ENCODE assay signal across 10 cellular contexts in the genomic region with DNA sequence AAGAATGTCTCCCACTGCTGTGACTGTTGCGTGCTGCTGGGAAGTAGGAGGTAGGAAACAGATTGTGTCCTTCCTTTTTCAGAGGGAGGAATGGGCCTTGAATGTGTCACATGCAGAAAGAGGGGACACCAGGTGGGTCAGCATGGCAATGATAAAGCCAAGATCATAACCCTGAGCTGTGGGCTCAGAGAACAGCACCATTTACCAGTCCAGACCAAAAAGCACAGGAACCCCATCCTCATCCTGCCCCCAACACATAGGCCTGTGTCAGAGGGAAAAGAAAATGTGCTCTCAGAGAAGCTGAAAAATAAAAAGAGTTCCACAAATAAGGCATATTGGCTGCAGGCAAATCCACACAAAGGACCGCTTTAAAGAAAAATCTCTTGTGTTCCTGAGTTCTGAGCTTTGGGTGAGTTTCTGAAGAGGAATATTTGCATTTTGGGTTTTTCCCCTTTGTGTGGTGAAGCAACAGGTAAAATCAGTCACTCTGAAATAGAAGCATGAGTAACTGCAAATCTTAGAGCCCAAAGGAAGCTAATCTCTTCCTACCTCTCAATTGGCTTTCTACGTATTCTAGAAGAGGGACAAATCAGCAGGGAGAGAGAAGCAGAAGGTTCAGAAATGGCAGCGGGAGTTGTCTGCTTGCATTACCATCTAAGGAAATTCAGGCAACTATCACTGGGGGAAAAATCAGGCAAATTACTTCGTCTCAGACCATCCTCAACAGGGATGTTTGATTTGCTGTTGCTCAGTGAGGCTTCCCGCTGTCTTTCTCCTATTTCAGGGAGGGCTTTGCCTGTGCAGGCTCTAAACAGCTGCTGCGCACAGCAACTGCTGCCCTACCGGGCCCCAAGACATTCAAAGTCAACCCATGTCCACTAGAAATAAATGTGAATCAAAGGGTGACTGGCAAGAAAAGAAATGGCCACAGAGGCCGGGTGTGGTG.
DNase-seq lines count a peak whose midpoint lies in the region; ATAC-seq and TF ChIP-seq lines count a peak whose summit lies in the region.
"Had no signal": no experiment of that assay in that cellular context is flagged by ENCODE, and none has a peak within 500 bp of the region (broad histone marks: within the 10 kb centered on the region; RNA-seq: fewer than 3 reads in every experiment).

No MANE protein-coding gene starts in this region.

- no peaks in the 10 kb centered on the region for H3K27me3 ChIP-seq in spleen (replicated peaks in 1 of 7)

- H3K4me1 Mint-ChIP-seq in stimulated activated effector memory CD8-positive, alpha-beta T cell treated with anti-CD3 and anti-CD28 coated beads, Interleukin-12 subunit alpha, Interleukin-12 subunit beta, amount 100 ng/mL, for 72 hours: no peaks in the 10 kb centered on the region

- H3K4me1 ChIP-seq in spleen: peaks cover 0 to 57% (median 9%) of the 10 kb centered on the region in 6 donors

- ATAC-seq in HG02610 (IDR thresholded peaks at IDR 0.05; ENCODE audit: unreplicated experiment) (peak; percentile 87), HG03575 (IDR thresholded peaks at IDR 0.05; ENCODE audit: extremely low read depth, insufficient number of reproducible peaks, low FRiP score, unreplicated experiment) (peak; percentile 85)
- no peak for ATAC-seq in stimulated activated effector memory CD8-positive, alpha-beta T cell treated with anti-CD3 and anti-CD28 coated beads, Interleukin-12 subunit alpha, Interleukin-12 subunit beta, amount 100 ng/mL, for 72 hours

- H3K4me3 ChIP-seq in spleen: no peak overlapping the region

- peak; percentile 12 for DNase-seq in DMS 273 (lab: John Stamatoyannopoulos, UW; ENCODE audit: unreplicated experiment)
- DNase-seq in DMS 273 treated with DMSO at 0.1 percent for 48 hours (lab: John Stamatoyannopoulos, UW): no peak
- DNase-seq in spleen: no peak
- DNase-seq in stimulated activated effector memory CD8-positive, alpha-beta T cell treated with anti-CD3 and anti-CD28 coated beads, Interleukin-12 subunit alpha, Interleukin-12 subunit beta, amount 100 ng/mL, for 72 hours (ENCODE audit: low spot score in 2 of 2): no peak
- DNase-seq in AML-193 (lab: John Stamatoyannopoulos, UW): no peak
- no peak for DNase-seq in amniotic stem cell (lab: John Stamatoyannopoulos, UW)
- DNase-seq: GOT3 had no signal

- intact Hi-C loops in spleen (cut with DNase I; ENCODE audit: low total_unique reads): no loop called here

- H3K36me3 ChIP-seq in spleen: no peaks in the 10 kb centered on the region

- no peaks in the 10 kb centered on the region for H3K9me3 Mint-ChIP-seq in stimulated activated effector memory CD8-positive, alpha-beta T cell treated with anti-CD3 and anti-CD28 coated beads, Interleukin-12 subunit alpha, Interleukin-12 subunit beta, amount 100 ng/mL, for 72 hours

- H3K27ac Mint-ChIP-seq in stimulated activated effector memory CD8-positive, alpha-beta T cell treated with anti-CD3 and anti-CD28 coated beads, Interleukin-12 subunit alpha, Interleukin-12 subunit beta, amount 100 ng/mL, for 72 hours: no peak overlapping the region

- no peak for TF ChIP-seq POLR2A in spleen (IDR thresholded peaks at IDR 0.05)

- no peaks in the 10 kb centered on the region for H3K9me3 ChIP-seq in spleen

- 69 to 77% (median 72%) methylated on average over 9 of the region's 9 CpGs for WGBS in spleen, 5 donors

- H3K36me3 Mint-ChIP-seq in stimulated activated effector memory CD8-positive, alpha-beta T cell treated with anti-CD3 and anti-CD28 coated beads, Interleukin-12 subunit alpha, Interleukin-12 subunit beta, amount 100 ng/mL, for 72 hours: no peaks in the 10 kb centered on the region

- no peak for TF ChIP-seq CTCF in spleen (IDR thresholded peaks at IDR 0.05 in 8 of 11, conservative IDR thresholded peaks at IDR 0.05 in 3 of 11)

- no peak overlapping the region for H3K4me3 Mint-ChIP-seq in stimulated activated effector memory CD8-positive, alpha-beta T cell treated with anti-CD3 and anti-CD28 coated beads, Interleukin-12 subunit alpha, Interleukin-12 subunit beta, amount 100 ng/mL, for 72 hours

- H3K27ac ChIP-seq in spleen: peak overlapping the region; percentile 55 to 93 (median 78)
- H3K27ac ChIP-seq: 22Rv1 had no signal
